1 cellular context compared by ENCODE assay signal in the genomic region with DNA sequence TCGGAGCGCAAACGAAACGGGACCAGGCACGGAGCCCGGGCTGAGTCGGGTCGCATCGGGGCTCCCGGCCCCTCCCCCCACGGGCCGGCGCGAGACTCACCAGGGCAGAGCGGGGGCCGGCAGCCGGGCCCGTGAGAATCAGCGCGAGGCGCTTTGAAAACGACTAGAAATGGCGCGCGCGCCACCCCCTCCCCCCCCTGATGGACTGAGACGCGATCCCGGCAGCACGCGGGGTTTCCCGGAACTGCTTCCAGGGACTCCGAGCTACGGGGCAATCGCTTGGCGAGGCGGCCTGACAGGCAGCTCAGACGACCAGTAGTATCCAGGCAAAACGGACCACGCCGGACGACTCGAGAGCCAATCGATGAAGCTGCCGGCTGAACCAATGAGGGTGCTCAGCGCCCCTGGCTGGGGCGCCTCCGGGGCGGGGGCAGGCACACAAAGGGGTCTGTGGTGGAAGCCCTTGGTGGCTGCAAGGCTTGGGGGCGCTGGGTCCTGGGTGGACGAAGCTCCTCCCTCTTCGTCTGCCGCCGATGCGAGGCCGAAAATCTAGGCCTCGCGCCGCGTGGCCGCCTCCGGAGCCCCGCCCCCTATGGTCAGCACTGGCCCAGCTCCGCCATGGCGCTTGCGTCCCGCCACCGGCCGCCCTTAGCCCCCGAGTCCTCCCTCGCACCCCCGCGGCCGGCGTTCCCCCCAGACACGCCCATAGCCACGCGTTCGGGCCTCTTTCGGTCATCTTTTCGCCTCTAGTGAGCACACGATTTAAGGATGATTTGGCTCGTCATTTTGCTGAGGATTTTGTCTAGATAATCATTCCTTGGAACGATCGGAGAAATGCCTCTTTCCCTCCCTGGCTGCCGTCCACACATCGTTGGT.
TF ChIP-seq lines count a peak whose summit lies in the region.

A gene (minus strand): TSS at position 174 of the 876 bp plus-strand sequence. CDS start 3,276 bp downstream, outside the sequence.

TF ChIP-seq in HepG2, 621 proteins besides CTCF, POLR2A, EP300 and RAD21 (continued from another document and continues in another):
- TF ChIP-seq, protein P1, sequence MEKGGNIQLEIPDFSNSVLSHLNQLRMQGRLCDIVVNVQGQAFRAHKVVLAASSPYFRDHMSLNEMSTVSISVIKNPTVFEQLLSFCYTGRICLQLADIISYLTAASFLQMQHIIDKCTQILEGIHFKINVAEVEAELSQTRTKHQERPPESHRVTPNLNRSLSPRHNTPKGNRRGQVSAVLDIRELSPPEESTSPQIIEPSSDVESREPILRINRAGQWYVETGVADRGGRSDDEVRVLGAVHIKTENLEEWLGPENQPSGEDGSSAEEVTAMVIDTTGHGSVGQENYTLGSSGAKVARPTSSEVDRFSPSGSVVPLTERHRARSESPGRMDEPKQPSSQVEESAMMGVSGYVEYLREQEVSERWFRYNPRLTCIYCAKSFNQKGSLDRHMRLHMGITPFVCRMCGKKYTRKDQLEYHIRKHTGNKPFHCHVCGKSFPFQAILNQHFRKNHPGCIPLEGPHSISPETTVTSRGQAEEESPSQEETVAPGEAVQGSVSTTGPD (CRISPR knock-in tag; IDR thresholded peaks at IDR 0.05): 0 out of 2 replicates have a peak, but pooled peaks have one; percentile 16
- TF ChIP-seq, protein P2, sequence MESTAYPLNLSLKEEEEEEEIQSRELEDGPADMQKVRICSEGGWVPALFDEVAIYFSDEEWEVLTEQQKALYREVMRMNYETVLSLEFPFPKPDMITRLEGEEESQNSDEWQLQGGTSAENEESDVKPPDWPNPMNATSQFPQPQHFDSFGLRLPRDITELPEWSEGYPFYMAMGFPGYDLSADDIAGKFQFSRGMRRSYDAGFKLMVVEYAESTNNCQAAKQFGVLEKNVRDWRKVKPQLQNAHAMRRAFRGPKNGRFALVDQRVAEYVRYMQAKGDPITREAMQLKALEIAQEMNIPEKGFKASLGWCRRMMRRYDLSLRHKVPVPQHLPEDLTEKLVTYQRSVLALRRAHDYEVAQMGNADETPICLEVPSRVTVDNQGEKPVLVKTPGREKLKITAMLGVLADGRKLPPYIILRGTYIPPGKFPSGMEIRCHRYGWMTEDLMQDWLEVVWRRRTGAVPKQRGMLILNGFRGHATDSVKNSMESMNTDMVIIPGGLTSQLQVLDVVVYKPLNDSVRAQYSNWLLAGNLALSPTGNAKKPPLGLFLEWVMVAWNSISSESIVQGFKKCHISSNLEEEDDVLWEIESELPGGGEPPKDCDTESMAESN (CRISPR knock-in tag; conservative IDR thresholded peaks at IDR 0.05): peak; percentile 41; the same call in 1 of the 2 replicates
- TF ChIP-seq HOXA7 (CRISPR knock-in tag; IDR thresholded peaks at IDR 0.05): no peak
- no peak for TF ChIP-seq ZNF432 (CRISPR knock-in tag; IDR thresholded peaks at IDR 0.05; ENCODE audit: borderline replicate concordance)
- TF ChIP-seq ZNF777 (CRISPR knock-in tag; IDR thresholded peaks at IDR 0.05): peak; percentile 52; the same call in 1 of the 2 replicates
- TF ChIP-seq SAP130 (CRISPR knock-in tag; IDR thresholded peaks at IDR 0.05; ENCODE audit: low read depth): peak; percentile 75
- TF ChIP-seq NBN (conservative IDR thresholded peaks at IDR 0.05): no peak
- TF ChIP-seq RCOR2 (CRISPR knock-in tag; IDR thresholded peaks at IDR 0.05): no peak
- TF ChIP-seq, protein P3, sequence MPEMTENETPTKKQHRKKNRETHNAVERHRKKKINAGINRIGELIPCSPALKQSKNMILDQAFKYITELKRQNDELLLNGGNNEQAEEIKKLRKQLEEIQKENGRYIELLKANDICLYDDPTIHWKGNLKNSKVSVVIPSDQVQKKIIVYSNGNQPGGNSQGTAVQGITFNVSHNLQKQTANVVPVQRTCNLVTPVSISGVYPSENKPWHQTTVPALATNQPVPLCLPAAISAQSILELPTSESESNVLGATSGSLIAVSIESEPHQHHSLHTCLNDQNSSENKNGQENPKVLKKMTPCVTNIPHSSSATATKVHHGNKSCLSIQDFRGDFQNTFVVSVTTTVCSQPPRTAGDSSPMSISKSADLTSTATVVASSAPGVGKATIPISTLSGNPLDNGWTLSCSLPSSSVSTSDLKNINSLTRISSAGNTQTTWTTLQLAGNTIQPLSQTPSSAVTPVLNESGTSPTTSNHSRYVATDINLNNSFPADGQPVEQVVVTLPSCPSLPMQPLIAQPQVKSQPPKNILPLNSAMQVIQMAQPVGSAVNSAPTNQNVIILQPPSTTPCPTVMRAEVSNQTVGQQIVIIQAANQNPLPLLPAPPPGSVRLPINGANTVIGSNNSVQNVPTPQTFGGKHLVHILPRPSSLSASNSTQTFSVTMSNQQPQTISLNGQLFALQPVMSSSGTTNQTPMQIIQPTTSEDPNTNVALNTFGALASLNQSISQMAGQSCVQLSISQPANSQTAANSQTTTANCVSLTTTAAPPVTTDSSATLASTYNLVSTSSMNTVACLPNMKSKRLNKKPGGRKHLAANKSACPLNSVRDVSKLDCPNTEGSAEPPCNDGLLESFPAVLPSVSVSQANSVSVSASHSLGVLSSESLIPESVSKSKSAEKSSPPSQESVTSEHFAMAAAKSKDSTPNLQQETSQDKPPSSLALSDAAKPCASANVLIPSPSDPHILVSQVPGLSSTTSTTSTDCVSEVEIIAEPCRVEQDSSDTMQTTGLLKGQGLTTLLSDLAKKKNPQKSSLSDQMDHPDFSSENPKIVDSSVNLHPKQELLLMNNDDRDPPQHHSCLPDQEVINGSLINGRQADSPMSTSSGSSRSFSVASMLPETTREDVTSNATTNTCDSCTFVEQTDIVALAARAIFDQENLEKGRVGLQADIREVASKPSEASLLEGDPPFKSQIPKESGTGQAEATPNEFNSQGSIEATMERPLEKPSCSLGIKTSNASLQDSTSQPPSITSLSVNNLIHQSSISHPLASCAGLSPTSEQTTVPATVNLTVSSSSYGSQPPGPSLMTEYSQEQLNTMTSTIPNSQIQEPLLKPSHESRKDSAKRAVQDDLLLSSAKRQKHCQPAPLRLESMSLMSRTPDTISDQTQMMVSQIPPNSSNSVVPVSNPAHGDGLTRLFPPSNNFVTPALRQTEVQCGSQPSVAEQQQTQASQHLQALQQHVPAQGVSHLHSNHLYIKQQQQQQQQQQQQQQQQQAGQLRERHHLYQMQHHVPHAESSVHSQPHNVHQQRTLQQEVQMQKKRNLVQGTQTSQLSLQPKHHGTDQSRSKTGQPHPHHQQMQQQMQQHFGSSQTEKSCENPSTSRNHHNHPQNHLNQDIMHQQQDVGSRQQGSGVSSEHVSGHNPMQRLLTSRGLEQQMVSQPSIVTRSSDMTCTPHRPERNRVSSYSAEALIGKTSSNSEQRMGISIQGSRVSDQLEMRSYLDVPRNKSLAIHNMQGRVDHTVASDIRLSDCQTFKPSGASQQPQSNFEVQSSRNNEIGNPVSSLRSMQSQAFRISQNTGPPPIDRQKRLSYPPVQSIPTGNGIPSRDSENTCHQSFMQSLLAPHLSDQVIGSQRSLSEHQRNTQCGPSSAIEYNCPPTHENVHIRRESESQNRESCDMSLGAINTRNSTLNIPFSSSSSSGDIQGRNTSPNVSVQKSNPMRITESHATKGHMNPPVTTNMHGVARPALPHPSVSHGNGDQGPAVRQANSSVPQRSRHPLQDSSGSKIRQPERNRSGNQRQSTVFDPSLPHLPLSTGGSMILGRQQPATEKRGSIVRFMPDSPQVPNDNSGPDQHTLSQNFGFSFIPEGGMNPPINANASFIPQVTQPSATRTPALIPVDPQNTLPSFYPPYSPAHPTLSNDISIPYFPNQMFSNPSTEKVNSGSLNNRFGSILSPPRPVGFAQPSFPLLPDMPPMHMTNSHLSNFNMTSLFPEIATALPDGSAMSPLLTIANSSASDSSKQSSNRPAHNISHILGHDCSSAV (CRISPR knock-in tag; IDR thresholded peaks at IDR 0.05; ENCODE audit: borderline replicate concordance): no peak
- TF ChIP-seq MAF1 (CRISPR knock-in tag; IDR thresholded peaks at IDR 0.05; ENCODE audit: borderline replicate concordance): no peak; the same call in 1 of the 2 replicates
- TF ChIP-seq ZNF367 (CRISPR knock-in tag; IDR thresholded peaks at IDR 0.05; ENCODE audit: borderline replicate concordance): no peak
- no peak for TF ChIP-seq RAD51 (IDR thresholded peaks at IDR 0.05; ENCODE audit: borderline replicate concordance)
- peak; percentile 51 for TF ChIP-seq ZNF883 (CRISPR knock-in tag; IDR thresholded peaks at IDR 0.05; ENCODE audit: not compliant biosample characterization)
- TF ChIP-seq, protein P4, sequence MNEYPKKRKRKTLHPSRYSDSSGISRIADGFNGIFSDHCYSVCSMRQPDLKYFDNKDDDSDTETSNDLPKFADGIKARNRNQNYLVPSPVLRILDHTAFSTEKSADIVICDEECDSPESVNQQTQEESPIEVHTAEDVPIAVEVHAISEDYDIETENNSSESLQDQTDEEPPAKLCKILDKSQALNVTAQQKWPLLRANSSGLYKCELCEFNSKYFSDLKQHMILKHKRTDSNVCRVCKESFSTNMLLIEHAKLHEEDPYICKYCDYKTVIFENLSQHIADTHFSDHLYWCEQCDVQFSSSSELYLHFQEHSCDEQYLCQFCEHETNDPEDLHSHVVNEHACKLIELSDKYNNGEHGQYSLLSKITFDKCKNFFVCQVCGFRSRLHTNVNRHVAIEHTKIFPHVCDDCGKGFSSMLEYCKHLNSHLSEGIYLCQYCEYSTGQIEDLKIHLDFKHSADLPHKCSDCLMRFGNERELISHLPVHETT (CRISPR knock-in tag; conservative IDR thresholded peaks at IDR 0.05): peak; percentile 83
- TF ChIP-seq CBFB (CRISPR knock-in tag; IDR thresholded peaks at IDR 0.05): no peak
- peak; percentile 73 for TF ChIP-seq SALL2 (CRISPR knock-in tag; IDR thresholded peaks at IDR 0.05)
- TF ChIP-seq ZNF256 (CRISPR knock-in tag; conservative IDR thresholded peaks at IDR 0.05): no peak
- no peak for TF ChIP-seq NCOA5 (CRISPR knock-in tag; IDR thresholded peaks at IDR 0.05)
- peak; percentile 63; the same call in 1 of the 2 replicates for TF ChIP-seq ZNF33A (CRISPR knock-in tag; IDR thresholded peaks at IDR 0.05; ENCODE audit: borderline replicate concordance)
- TF ChIP-seq SYNCRIP (IDR thresholded peaks at IDR 0.05; ENCODE audit: insufficient read depth, low read depth, low read length): no peak
- peak; percentile 34 for TF ChIP-seq HNRNPK (IDR thresholded peaks at IDR 0.05; ENCODE audit: low read depth, low read length, poor library complexity, severe bottlenecking)
- TF ChIP-seq IRF2 (CRISPR knock-in tag; IDR thresholded peaks at IDR 0.05): no peak
- TF ChIP-seq MEIS2 (CRISPR knock-in tag; IDR thresholded peaks at IDR 0.05): 0 out of 2 replicates have a peak, but pooled peaks have one; percentile 18
- TF ChIP-seq SP1 (IDR thresholded peaks at IDR 0.05): no peak
- TF ChIP-seq SP1 (CRISPR knock-in tag; IDR thresholded peaks at IDR 0.05): peak; percentile 80
- TF ChIP-seq, protein P5, sequence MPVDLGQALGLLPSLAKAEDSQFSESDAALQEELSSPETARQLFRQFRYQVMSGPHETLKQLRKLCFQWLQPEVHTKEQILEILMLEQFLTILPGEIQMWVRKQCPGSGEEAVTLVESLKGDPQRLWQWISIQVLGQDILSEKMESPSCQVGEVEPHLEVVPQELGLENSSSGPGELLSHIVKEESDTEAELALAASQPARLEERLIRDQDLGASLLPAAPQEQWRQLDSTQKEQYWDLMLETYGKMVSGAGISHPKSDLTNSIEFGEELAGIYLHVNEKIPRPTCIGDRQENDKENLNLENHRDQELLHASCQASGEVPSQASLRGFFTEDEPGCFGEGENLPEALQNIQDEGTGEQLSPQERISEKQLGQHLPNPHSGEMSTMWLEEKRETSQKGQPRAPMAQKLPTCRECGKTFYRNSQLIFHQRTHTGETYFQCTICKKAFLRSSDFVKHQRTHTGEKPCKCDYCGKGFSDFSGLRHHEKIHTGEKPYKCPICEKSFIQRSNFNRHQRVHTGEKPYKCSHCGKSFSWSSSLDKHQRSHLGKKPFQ (CRISPR knock-in tag; IDR thresholded peaks at IDR 0.05; ENCODE audit: insufficient replicate concordance): peak; percentile 6
- TF ChIP-seq, protein P6, sequence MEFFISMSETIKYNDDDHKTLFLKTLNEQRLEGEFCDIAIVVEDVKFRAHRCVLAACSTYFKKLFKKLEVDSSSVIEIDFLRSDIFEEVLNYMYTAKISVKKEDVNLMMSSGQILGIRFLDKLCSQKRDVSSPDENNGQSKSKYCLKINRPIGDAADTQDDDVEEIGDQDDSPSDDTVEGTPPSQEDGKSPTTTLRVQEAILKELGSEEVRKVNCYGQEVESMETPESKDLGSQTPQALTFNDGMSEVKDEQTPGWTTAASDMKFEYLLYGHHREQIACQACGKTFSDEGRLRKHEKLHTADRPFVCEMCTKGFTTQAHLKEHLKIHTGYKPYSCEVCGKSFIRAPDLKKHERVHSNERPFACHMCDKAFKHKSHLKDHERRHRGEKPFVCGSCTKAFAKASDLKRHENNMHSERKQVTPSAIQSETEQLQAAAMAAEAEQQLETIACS (CRISPR knock-in tag; IDR thresholded peaks at IDR 0.05): peak; percentile 68
- no peak for TF ChIP-seq EHMT2 (IDR thresholded peaks at IDR 0.05; ENCODE audit: borderline replicate concordance, low read depth, low read length)
- no peak for TF ChIP-seq ZNF10 (CRISPR knock-in tag; IDR thresholded peaks at IDR 0.05; ENCODE audit: borderline replicate concordance, low read depth)
- TF ChIP-seq KLF12 (CRISPR knock-in tag; IDR thresholded peaks at IDR 0.05; ENCODE audit: borderline replicate concordance): peak; percentile 55; the same call in 1 of the 2 replicates
- TF ChIP-seq KDM2A (CRISPR knock-in tag; IDR thresholded peaks at IDR 0.05; ENCODE audit: borderline replicate concordance, low read depth): peak; percentile 47; the same call in 1 of the 2 replicates
- peak; percentile 51 for TF ChIP-seq CHD2 (IDR thresholded peaks at IDR 0.05; ENCODE audit: low read depth, low read length)
- TF ChIP-seq, protein P7, sequence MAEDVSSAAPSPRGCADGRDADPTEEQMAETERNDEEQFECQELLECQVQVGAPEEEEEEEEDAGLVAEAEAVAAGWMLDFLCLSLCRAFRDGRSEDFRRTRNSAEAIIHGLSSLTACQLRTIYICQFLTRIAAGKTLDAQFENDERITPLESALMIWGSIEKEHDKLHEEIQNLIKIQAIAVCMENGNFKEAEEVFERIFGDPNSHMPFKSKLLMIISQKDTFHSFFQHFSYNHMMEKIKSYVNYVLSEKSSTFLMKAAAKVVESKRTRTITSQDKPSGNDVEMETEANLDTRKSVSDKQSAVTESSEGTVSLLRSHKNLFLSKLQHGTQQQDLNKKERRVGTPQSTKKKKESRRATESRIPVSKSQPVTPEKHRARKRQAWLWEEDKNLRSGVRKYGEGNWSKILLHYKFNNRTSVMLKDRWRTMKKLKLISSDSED (CRISPR knock-in tag; IDR thresholded peaks at IDR 0.05): no peak
- peak; percentile 78 for TF ChIP-seq NR2C2 (CRISPR knock-in tag; IDR thresholded peaks at IDR 0.05; ENCODE audit: borderline replicate concordance)
- TF ChIP-seq ZNF296 (CRISPR knock-in tag; conservative IDR thresholded peaks at IDR 0.05): no peak
- TF ChIP-seq JARID2 (CRISPR knock-in tag; IDR thresholded peaks at IDR 0.05; ENCODE audit: insufficient replicate concordance): no peak
- peak; percentile 83 for TF ChIP-seq ATF1 (CRISPR knock-in tag; IDR thresholded peaks at IDR 0.05)
- TF ChIP-seq ZNF768 (CRISPR knock-in tag; IDR thresholded peaks at IDR 0.05): peak; percentile 6; the same call in 1 of the 2 replicates
- TF ChIP-seq KDM5A (IDR thresholded peaks at IDR 0.05; ENCODE audit: borderline replicate concordance, low read length): peak; percentile 42; the same call in 1 of the 2 replicates
- no peak for TF ChIP-seq SIX4 (CRISPR knock-in tag; IDR thresholded peaks at IDR 0.05)
- no peak; the same call in 1 of the 2 replicates for TF ChIP-seq MIER3 (CRISPR knock-in tag; IDR thresholded peaks at IDR 0.05; ENCODE audit: borderline replicate concordance)
